ENCODE assay signal across 17 cellular contexts in genomic region chr22:29316429-29316828, GRCh38. TPM values are rescaled to one million over a fixed set of nuclear protein-coding genes. Genes with fewer than 3 reads are reported as not detected.
A peak's percentile ranks its signal among the peaks of the same experiment; 100 is the strongest.
DNase-seq lines count a peak whose midpoint lies in the region; ATAC-seq lines count a peak whose summit lies in the region.
"Had no signal": no experiment of that assay in that cellular context is flagged by ENCODE, and none has a peak within 500 bp of the region (broad histone marks: within the 10 kb centered on the region; RNA-seq: fewer than 3 reads in every experiment).

No MANE protein-coding gene starts in this region.

- no peaks in the 10 kb centered on the region for H3K36me3 Mint-ChIP-seq in activated naive CD8-positive, alpha-beta T cell treated with anti-CD3 and anti-CD28 coated beads for 36 hours
- H3K36me3 Mint-ChIP-seq in memory B cell, result peaks cover 4% of the 10 kb centered on the region
- peaks cover 26% of the 10 kb centered on the region in 2 donors for H3K36me3 Mint-ChIP-seq in stimulated activated naive B cell treated with anti-CD40 and anti-IgM and Interleukin-4, amounts not matched to agents 10 μg/mL and 1 μg/mL and 100 μg/mL, for 72 hours

- no peak for ATAC-seq in Right ventricle myocardium inferior
- no peak for ATAC-seq in left ventricle myocardium superior
- ATAC-seq in memory B cell (ENCODE audit: low read depth), result no peak
- ATAC-seq in stimulated activated naive B cell treated with anti-CD40 and anti-IgM and Interleukin-4, amounts not matched to agents 10 μg/mL and 1 μg/mL and 100 μg/mL, for 72 hours (replicated peaks), result no peak
- no peak for ATAC-seq in GM18870 (IDR thresholded peaks at IDR 0.05; ENCODE audit: unreplicated experiment)
- ATAC-seq: gastroesophageal sphincter had no signal

- H3K27me3 Mint-ChIP-seq in activated naive CD8-positive, alpha-beta T cell treated with anti-CD3 and anti-CD28 coated beads for 36 hours, result peaks cover 47% of the 10 kb centered on the region
- peaks cover 32% of the 10 kb centered on the region for H3K27me3 Mint-ChIP-seq in memory B cell
- H3K27me3 Mint-ChIP-seq in stimulated activated naive B cell treated with anti-CD40 and anti-IgM and Interleukin-4, amounts not matched to agents 10 μg/mL and 1 μg/mL and 100 μg/mL, for 72 hours, result peaks cover 39 to 48% of the 10 kb centered on the region in 2 donors

- no peaks in the 10 kb centered on the region for H3K9me3 Mint-ChIP-seq in activated naive CD8-positive, alpha-beta T cell treated with anti-CD3 and anti-CD28 coated beads for 36 hours
- H3K9me3 Mint-ChIP-seq in memory B cell, result no peaks in the 10 kb centered on the region
- H3K9me3 Mint-ChIP-seq in stimulated activated naive B cell treated with anti-CD40 and anti-IgM and Interleukin-4, amounts not matched to agents 10 μg/mL and 1 μg/mL and 100 μg/mL, for 72 hours, result peaks cover 0 to 3% of the 10 kb centered on the region in 2 donors

- peak overlapping the region; percentile 4 for H3K4me3 Mint-ChIP-seq in activated naive CD8-positive, alpha-beta T cell treated with anti-CD3 and anti-CD28 coated beads for 36 hours
- H3K4me3 Mint-ChIP-seq in memory B cell, result peak overlapping the region; percentile 61
- H3K4me3 Mint-ChIP-seq in stimulated activated naive B cell treated with anti-CD40 and anti-IgM and Interleukin-4, amounts not matched to agents 10 μg/mL and 1 μg/mL and 100 μg/mL, for 72 hours, result peak overlapping the region; percentile 53 to 55

- DNase-seq in Right ventricle myocardium inferior (ENCODE audit: missing footprints) (peak; percentile 54), left ventricle myocardium superior (no peak), memory B cell (ENCODE audit: low spot score in 2 of 2) (no peak), NCI-H748 (lab: John Stamatoyannopoulos, UW; ENCODE audit: unreplicated experiment) (no peak), AG08396 (ENCODE audit: low spot score) (no peak)
- no peak for DNase-seq in activated naive CD8-positive, alpha-beta T cell treated with anti-CD3 and anti-CD28 coated beads for 36 hours
- DNase-seq in stimulated activated naive B cell treated with anti-CD40 and anti-IgM and Interleukin-4, amounts not matched to agents 10 μg/mL and 1 μg/mL and 100 μg/mL, for 72 hours, result no peak
- DNase-seq: cerebellar nuclear complex; effector CD4-positive, alpha-beta T cell; esophagus squamous epithelium; kidney glomerular epithelial cell; NCI-H1417; NCI-H2171; stimulated activated CD4-positive, alpha-beta T cell treated with anti-CD3 and anti-CD28 coated beads, Interleukin-4, amount 100 ng/mL, for 4 hours had no signal

- H3K4me1 Mint-ChIP-seq in activated naive CD8-positive, alpha-beta T cell treated with anti-CD3 and anti-CD28 coated beads for 36 hours, result peaks cover 14% of the 10 kb centered on the region
- peaks cover 10% of the 10 kb centered on the region for H3K4me1 Mint-ChIP-seq in memory B cell
- peaks cover 24 to 39% of the 10 kb centered on the region in 2 donors for H3K4me1 Mint-ChIP-seq in stimulated activated naive B cell treated with anti-CD40 and anti-IgM and Interleukin-4, amounts not matched to agents 10 μg/mL and 1 μg/mL and 100 μg/mL, for 72 hours

- no peak overlapping the region for H3K27ac Mint-ChIP-seq in activated naive CD8-positive, alpha-beta T cell treated with anti-CD3 and anti-CD28 coated beads for 36 hours
- no peak overlapping the region for H3K27ac Mint-ChIP-seq in memory B cell
- H3K27ac Mint-ChIP-seq in stimulated activated naive B cell treated with anti-CD40 and anti-IgM and Interleukin-4, amounts not matched to agents 10 μg/mL and 1 μg/mL and 100 μg/mL, for 72 hours, result peak overlapping the region; percentile 86

- intact Hi-C loops in Right ventricle myocardium inferior (cut with DNase I) (no loop called here), left ventricle myocardium superior (cut with micrococcal nuclease) (no loop called here)

RNA-seq across cellular contexts. Expression of gene RASL10A, which starts 0.9 kb away (rescaled TPM):
- total RNA-seq in Right ventricle myocardium inferior, result 1.1 TPM
- total RNA-seq in left ventricle myocardium superior, result 1.2 TPM
- total RNA-seq in activated naive CD8-positive, alpha-beta T cell treated with anti-CD3 and anti-CD28 coated beads for 36 hours, result under 1 TPM in 1 of 2 experiments, not detected in 1; 0.58 TPM
- total RNA-seq: A673 had no signal

RNA-seq across cellular contexts. Expression of gene GAS2L1, which starts 10.0 kb away (rescaled TPM):
- 24.3 TPM for total RNA-seq in Right ventricle myocardium inferior
- total RNA-seq in left ventricle myocardium superior, result 23.2 TPM
- total RNA-seq in activated naive CD8-positive, alpha-beta T cell treated with anti-CD3 and anti-CD28 coated beads for 36 hours, result 1 to 10 TPM; 1.1 to 1.4 TPM

RNA-seq across cellular contexts. Expression of gene EWSR1, which starts 48.4 kb away (rescaled TPM):
- 112 TPM for total RNA-seq in Right ventricle myocardium inferior
- total RNA-seq in left ventricle myocardium superior, result 121 TPM
- total RNA-seq in activated naive CD8-positive, alpha-beta T cell treated with anti-CD3 and anti-CD28 coated beads for 36 hours, result 100 to 1,000 TPM; 369 to 377 TPM

RNA-seq across cellular contexts. Expression of gene RHBDD3, which starts 48.6 kb away (rescaled TPM):
- total RNA-seq in Right ventricle myocardium inferior (11.6 TPM), left ventricle myocardium superior (16.6 TPM)
- 10 to 100 TPM; 32.4 to 33.1 TPM for total RNA-seq in activated naive CD8-positive, alpha-beta T cell treated with anti-CD3 and anti-CD28 coated beads for 36 hours

Comparison
In these comparisons a context has a peak if more than half of its experiments do, and no peak if none do; other contexts are left out.
1. H3K4me3 Mint-ChIP-seq: peak in every context shown above with its lines; median percentile 61 in memory B cell; 54 in stimulated activated naive B cell treated with anti-CD40 and anti-IgM and Interleukin-4, amounts not matched to agents 10 μg/mL and 1 μg/mL and 100 μg/mL, for 72 hours; 4 in activated naive CD8-positive, alpha-beta T cell treated with anti-CD3 and anti-CD28 coated beads for 36 hours.
2. RNA of gene GAS2L1, which starts 10.0 kb away (total RNA-seq): 24.3 TPM in Right ventricle myocardium inferior (single experiment) and 23.2 TPM in left ventricle myocardium superior (single experiment); 1.1 to 1.4 TPM in activated naive CD8-positive, alpha-beta T cell treated with anti-CD3 and anti-CD28 coated beads for 36 hours; every median in the first group is over 10 times any median in the second.